ENCODE assay signal across 9 cellular contexts in the genomic region with DNA sequence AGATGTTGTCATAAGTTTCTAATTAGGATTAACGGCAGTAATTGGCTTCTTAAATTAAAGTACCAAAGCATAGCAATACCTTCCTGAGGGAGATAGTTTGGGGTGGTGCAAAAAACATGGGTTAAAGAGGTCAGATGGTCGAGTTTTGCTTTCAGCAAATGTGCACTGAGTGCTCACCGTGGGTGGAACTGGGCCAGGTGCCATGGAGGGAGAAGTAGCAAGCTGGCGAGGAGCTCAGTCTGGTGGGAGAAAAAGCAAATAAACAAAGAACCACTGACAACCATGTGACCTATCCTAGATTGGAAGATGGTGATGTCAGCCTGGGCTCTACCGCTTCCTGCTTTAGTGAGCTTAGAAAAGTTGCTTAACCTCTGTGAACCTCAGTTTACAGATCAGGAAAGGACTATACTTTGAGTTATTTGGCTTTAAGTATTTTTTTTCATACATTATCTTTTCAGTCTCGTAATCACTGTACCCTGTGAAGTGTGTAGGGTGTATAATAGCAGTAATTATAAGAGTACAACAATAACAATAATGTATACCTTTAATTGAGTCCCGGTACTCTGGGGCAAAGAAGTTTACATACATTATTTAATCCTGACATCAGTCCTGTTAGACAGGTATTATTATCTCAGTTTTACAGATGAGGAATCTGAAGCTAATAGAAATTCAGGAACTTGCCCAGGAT.
A peak's percentile ranks its signal among the peaks of the same experiment; 100 is the strongest.
DNase-seq lines count a peak whose midpoint lies in the region; ATAC-seq and TF ChIP-seq lines count a peak whose summit lies in the region.
"Had no signal": no experiment of that assay in that cellular context is flagged by ENCODE, and none has a peak within 500 bp of the region (broad histone marks: within the 10 kb centered on the region; RNA-seq: fewer than 3 reads in every experiment).

No MANE protein-coding gene starts in this region.

- no peaks in the 10 kb centered on the region for H3K79me2 ChIP-seq in neural progenitor cell (ENCODE audit: low read depth)

- H3K9ac ChIP-seq in neural progenitor cell: no peak overlapping the region

- no peaks in the 10 kb centered on the region for H3K9me3 ChIP-seq in neural progenitor cell (ENCODE audit: low read depth)
- no peaks in the 10 kb centered on the region for H3K9me3 ChIP-seq in WERI-Rb-1 (ENCODE audit: severe bottlenecking)

- H3K27me3 Mint-ChIP-seq in activated CD4-positive, alpha-beta memory T cell treated with anti-CD3 and anti-CD28 coated beads, Interleukin-2, amount 10 ng/mL, durations not matched to agents 7 days and 5 days: peaks cover 3% of the 10 kb centered on the region
- peaks cover 2% of the 10 kb centered on the region for H3K27me3 Mint-ChIP-seq in neural progenitor cell (ENCODE audit: insufficient read depth, low read depth)

- no peaks in the 10 kb centered on the region for H3K4me1 ChIP-seq in neural progenitor cell

- CTCF ChIA-PET in AG04449 (lab: Yijun Ruan, JAX): interaction anchor here (0.9 to 3.0 kb wide), 17 partner anchors 9 to 460 kb away, joined by 3 to 11 read pairs (median 3); no protein-coding TSS in a partner anchor
- CTCF ChIA-PET in activated CD4-positive, alpha-beta memory T cell treated with anti-CD3 and anti-CD28 coated beads, Interleukin-2, amount 10 ng/mL, durations not matched to agents 7 days and 5 days (lab: Charles Lee): interaction anchor here (0.6 to 3.1 kb wide), 22 partner anchors 9 to 194 kb away, joined by 3 to 19 read pairs (median 5); a partner anchor contains a TSS

- H3K4me2 ChIP-seq in neural progenitor cell: no peak overlapping the region

- H3K36me3 ChIP-seq in neural progenitor cell (no peaks in the 10 kb centered on the region), WERI-Rb-1 (peaks cover 8% of the 10 kb centered on the region)

- DNase-seq in AG04449 (ENCODE audit: low read depth, low spot score): peak; percentile 60
- peak; percentile 80 for DNase-seq in NCI-H2107 treated with DMSO at 0.1 percent for 48 hours (lab: John Stamatoyannopoulos, UW; ENCODE audit: unreplicated experiment)
- peak; percentile 56 for DNase-seq in activated CD4-positive, alpha-beta memory T cell treated with anti-CD3 and anti-CD28 coated beads, Interleukin-2, amount 10 ng/mL, durations not matched to agents 7 days and 5 days
- peak; percentile 69 for DNase-seq in fibroblast of gingiva (ENCODE audit: low read depth)
- DNase-seq in neural progenitor cell (ENCODE audit: low spot score): no peak
- DNase-seq in WERI-Rb-1: no peak

- H3K36me3 Mint-ChIP-seq in activated CD4-positive, alpha-beta memory T cell treated with anti-CD3 and anti-CD28 coated beads, Interleukin-2, amount 10 ng/mL, durations not matched to agents 7 days and 5 days (ENCODE audit: low read depth): no peaks in the 10 kb centered on the region
- H3K36me3 Mint-ChIP-seq in neural progenitor cell: no peaks in the 10 kb centered on the region
- H3K36me3 Mint-ChIP-seq: immature natural killer cell had no signal

- no peaks in the 10 kb centered on the region for H4K20me1 ChIP-seq in neural progenitor cell (ENCODE audit: low read depth)

- no peaks in the 10 kb centered on the region for H3F3A ChIP-seq in neural progenitor cell (ENCODE audit: low read depth)

- H3K27ac ChIP-seq in neural progenitor cell (no peak overlapping the region), WERI-Rb-1 (no peak overlapping the region)

- H3K4me1 Mint-ChIP-seq in activated CD4-positive, alpha-beta memory T cell treated with anti-CD3 and anti-CD28 coated beads, Interleukin-2, amount 10 ng/mL, durations not matched to agents 7 days and 5 days: peaks cover 35% of the 10 kb centered on the region
- H3K4me1 Mint-ChIP-seq in neural progenitor cell: peaks cover 9% of the 10 kb centered on the region

- H3K4me3 ChIP-seq in AG04449 (ENCODE audit: low read depth, low read length) (no peak overlapping the region), neural progenitor cell (no peak overlapping the region), WERI-Rb-1 (ENCODE audit: low read depth, low read length) (no peak overlapping the region)

- peak overlapping the region; percentile 75 for H3K27ac Mint-ChIP-seq in activated CD4-positive, alpha-beta memory T cell treated with anti-CD3 and anti-CD28 coated beads, Interleukin-2, amount 10 ng/mL, durations not matched to agents 7 days and 5 days
- peak overlapping the region; percentile 29 for H3K27ac Mint-ChIP-seq in neural progenitor cell

- no peak for TF ChIP-seq CTCF in AG04449 (IDR thresholded peaks at IDR 0.05; ENCODE audit: insufficient read depth, low read length, missing control alignments)
- TF ChIP-seq CTCF in neural progenitor cell (IDR thresholded peaks at IDR 0.05): no peak
- no peak for TF ChIP-seq CTCF in WERI-Rb-1 (IDR thresholded peaks at IDR 0.05; ENCODE audit: low read depth, low read length)

- H3K27me3 ChIP-seq in neural progenitor cell (no peaks in the 10 kb centered on the region), WERI-Rb-1 (ENCODE audit: insufficient read depth, low read depth, severe bottlenecking) (no peaks in the 10 kb centered on the region)

- POLR2A ChIA-PET in AG04449 (lab: Yijun Ruan, JAX): interaction anchor here (0.6 to 1.5 kb wide), 4 partner anchors 12 to 69 kb away, joined by 3 to 6 read pairs (median 4); a partner anchor contains a TSS
- POLR2A ChIA-PET in activated CD4-positive, alpha-beta memory T cell treated with anti-CD3 and anti-CD28 coated beads, Interleukin-2, amount 10 ng/mL, durations not matched to agents 7 days and 5 days (lab: Charles Lee): interaction anchor here (1.0 to 2.8 kb wide), 10 partner anchors 9 to 116 kb away, joined by 3 to 17 read pairs (median 6); a partner anchor contains a TSS

- H2AFZ ChIP-seq in neural progenitor cell (replicated peaks): no peak overlapping the region

- H3K9me3 Mint-ChIP-seq in activated CD4-positive, alpha-beta memory T cell treated with anti-CD3 and anti-CD28 coated beads, Interleukin-2, amount 10 ng/mL, durations not matched to agents 7 days and 5 days: no peaks in the 10 kb centered on the region
- H3K9me3 Mint-ChIP-seq in neural progenitor cell: no peaks in the 10 kb centered on the region
- H3K9me3 Mint-ChIP-seq: immature natural killer cell had no signal

- ATAC-seq in GM18499 (IDR thresholded peaks at IDR 0.05; ENCODE audit: insufficient read depth, unreplicated experiment): peak; percentile 51
- peak; percentile 70 for ATAC-seq in HG02943 (IDR thresholded peaks at IDR 0.05; ENCODE audit: low read depth, unreplicated experiment)

- H3K4me3 Mint-ChIP-seq in activated CD4-positive, alpha-beta memory T cell treated with anti-CD3 and anti-CD28 coated beads, Interleukin-2, amount 10 ng/mL, durations not matched to agents 7 days and 5 days: peak overlapping the region; percentile 18
- H3K4me3 Mint-ChIP-seq in neural progenitor cell: no peak overlapping the region
- H3K4me3 Mint-ChIP-seq: immature natural killer cell had no signal

Comparison
In these comparisons a context has a peak if more than half of its experiments do, and no peak if none do; other contexts are left out.
1. DNase-seq: peak in AG04449 (single experiment), NCI-H2107 treated with DMSO at 0.1 percent for 48 hours (single experiment), activated CD4-positive, alpha-beta memory T cell treated with anti-CD3 and anti-CD28 coated beads, Interleukin-2, amount 10 ng/mL, durations not matched to agents 7 days and 5 days (single experiment) and fibroblast of gingiva (single experiment); none in neural progenitor cell (single experiment) and WERI-Rb-1 (single experiment).